Comparison of ENCODE assay signal across 24 cellular contexts in the genomic region with DNA sequence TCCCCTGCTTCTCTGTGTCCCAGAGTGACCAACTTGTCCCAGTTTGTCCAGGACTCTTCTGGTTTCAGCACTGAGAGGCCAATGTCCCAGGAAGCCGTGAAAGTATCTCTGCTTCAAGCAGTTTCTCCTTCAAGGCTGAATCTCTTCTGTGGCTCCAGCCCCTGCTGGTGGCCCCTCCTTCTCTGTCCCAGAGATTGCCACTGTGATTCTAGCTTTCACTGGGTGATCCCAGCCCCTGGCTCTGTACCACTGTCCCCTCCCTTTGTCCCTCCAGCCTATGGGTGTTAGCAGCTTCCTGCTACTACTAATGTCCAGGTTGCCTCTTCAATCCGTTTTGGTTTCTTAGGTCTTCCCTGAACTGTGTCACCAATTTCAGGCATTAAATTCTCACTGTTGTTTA.
"Had no signal": no experiment of that assay in that cellular context is flagged by ENCODE, and none has a peak within 500 bp of the region (broad histone marks: within the 10 kb centered on the region; RNA-seq: fewer than 3 reads in every experiment).

No MANE protein-coding gene starts in this region.

- H3K9ac ChIP-seq: SK-N-SH had no signal

- H3K9me3 ChIP-seq: MG63, SK-N-SH had no signal

- H3K27me3 ChIP-seq: MG63 had no signal

- H3K36me3 ChIP-seq: MG63 had no signal

- FAIRE-seq: HepG2 had no signal

- H3K27ac ChIP-seq: RWPE1 had no signal

- H3K4me2 ChIP-seq: SK-N-SH had no signal

- H3K4me3 ChIP-seq: MG63 had no signal

- ATAC-seq: HepG2, Panc1, PC-3 had no signal

- DNase-seq: IMR-90; Karpas-422; KG1; MG63; NCI-H1092; NCI-H1105 treated with DMSO at 0.1 percent for 48 hours; NCI-H1417 treated with DMSO at 0.1 percent for 48 hours; NCI-H146; NCI-H1694 treated with DMSO at 0.1 percent for 48 hours; NCI-H1930; NCI-H2081; NCI-H2107; NCI-H226; NCI-H446; NCI-H510A; NCI-H524 treated with DMSO at 0.1 percent for 48 hours; NCI-H69; NK-92 treated with Interleukin-12 subunit alpha and Interleukin-12 subunit beta, amount 100 ng/mL, for 24 hours; PC-3; SHP77; SK-N-SH had no signal
